Comparison of ENCODE assay signal across 1 cellular context in genomic region chr5:144142030-144142825, GRCh38.
TF ChIP-seq lines count a peak whose summit lies in the region.

No MANE protein-coding gene starts in this region.

TF ChIP-seq in HCT116, 20 proteins besides CTCF, POLR2A, EP300 and RAD21 (continued from another document):
- TF ChIP-seq ELF1 (IDR thresholded peaks at IDR 0.05; ENCODE audit: borderline replicate concordance, low read depth) (no peak), MAX (IDR thresholded peaks at IDR 0.05) (no peak), EZH2 (IDR thresholded peaks at IDR 0.05) (no peak), SP1 (IDR thresholded peaks at IDR 0.05; ENCODE audit: low read depth) (no peak), SIN3A (IDR thresholded peaks at IDR 0.05; ENCODE audit: low read depth) (no peak), ZFX (IDR thresholded peaks at IDR 0.05) (no peak)
